1 cellular context compared by ENCODE assay signal in the genomic region with DNA sequence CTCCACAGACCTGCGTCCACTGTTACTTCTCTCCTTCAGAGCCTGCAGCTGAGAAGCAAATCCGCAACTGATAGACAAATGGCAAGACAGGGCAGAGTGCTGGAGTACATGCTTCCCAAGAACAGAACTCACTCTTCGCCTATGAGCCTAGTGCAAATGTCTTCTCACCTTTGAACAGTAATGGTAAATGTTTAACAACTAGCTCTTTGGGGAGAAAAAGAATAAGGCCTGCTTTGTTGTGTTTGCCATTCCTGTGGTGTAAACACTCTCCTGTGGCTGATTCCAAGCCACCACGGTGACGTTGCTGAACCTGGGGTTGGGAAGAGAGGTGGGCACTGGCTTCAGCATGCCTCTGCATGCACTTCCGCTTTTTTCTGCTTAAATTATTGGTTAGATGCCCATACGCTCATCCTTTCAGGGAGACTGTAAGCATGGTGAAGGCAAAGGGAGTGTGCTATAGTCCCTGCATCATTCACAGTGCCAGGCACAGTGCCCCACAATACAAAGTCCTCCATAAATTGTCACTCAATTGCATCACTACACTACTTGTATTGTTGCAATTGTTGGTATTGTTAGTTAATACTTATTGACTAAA.
TF ChIP-seq lines count a peak whose summit lies in the region.

No MANE protein-coding gene starts in this region.

TF ChIP-seq in HepG2, 621 proteins besides CTCF, POLR2A, EP300 and RAD21 (continued from another document and continues in another):
- TF ChIP-seq, protein P1, sequence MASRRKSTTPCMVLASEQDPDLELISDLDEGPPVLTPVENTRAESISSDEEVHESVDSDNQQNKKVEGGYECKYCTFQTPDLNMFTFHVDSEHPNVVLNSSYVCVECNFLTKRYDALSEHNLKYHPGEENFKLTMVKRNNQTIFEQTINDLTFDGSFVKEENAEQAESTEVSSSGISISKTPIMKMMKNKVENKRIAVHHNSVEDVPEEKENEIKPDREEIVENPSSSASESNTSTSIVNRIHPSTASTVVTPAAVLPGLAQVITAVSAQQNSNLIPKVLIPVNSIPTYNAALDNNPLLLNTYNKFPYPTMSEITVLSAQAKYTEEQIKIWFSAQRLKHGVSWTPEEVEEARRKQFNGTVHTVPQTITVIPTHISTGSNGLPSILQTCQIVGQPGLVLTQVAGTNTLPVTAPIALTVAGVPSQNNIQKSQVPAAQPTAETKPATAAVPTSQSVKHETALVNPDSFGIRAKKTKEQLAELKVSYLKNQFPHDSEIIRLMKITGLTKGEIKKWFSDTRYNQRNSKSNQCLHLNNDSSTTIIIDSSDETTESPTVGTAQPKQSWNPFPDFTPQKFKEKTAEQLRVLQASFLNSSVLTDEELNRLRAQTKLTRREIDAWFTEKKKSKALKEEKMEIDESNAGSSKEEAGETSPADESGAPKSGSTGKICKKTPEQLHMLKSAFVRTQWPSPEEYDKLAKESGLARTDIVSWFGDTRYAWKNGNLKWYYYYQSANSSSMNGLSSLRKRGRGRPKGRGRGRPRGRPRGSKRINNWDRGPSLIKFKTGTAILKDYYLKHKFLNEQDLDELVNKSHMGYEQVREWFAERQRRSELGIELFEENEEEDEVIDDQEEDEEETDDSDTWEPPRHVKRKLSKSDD (CRISPR knock-in tag; IDR thresholded peaks at IDR 0.05; ENCODE audit: low read depth): no peak
- TF ChIP-seq GATAD2A (CRISPR knock-in tag; IDR thresholded peaks at IDR 0.05): peak; percentile 76
- peak; percentile 51; the same call in 1 of the 2 replicates for TF ChIP-seq FOXJ3 (CRISPR knock-in tag; IDR thresholded peaks at IDR 0.05; ENCODE audit: borderline replicate concordance)
- no peak for TF ChIP-seq ZNF678 (CRISPR knock-in tag; IDR thresholded peaks at IDR 0.05)
- TF ChIP-seq, protein P2, sequence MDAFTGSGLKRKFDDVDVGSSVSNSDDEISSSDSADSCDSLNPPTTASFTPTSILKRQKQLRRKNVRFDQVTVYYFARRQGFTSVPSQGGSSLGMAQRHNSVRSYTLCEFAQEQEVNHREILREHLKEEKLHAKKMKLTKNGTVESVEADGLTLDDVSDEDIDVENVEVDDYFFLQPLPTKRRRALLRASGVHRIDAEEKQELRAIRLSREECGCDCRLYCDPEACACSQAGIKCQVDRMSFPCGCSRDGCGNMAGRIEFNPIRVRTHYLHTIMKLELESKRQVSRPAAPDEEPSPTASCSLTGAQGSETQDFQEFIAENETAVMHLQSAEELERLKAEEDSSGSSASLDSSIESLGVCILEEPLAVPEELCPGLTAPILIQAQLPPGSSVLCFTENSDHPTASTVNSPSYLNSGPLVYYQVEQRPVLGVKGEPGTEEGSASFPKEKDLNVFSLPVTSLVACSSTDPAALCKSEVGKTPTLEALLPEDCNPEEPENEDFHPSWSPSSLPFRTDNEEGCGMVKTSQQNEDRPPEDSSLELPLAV (CRISPR knock-in tag; conservative IDR thresholded peaks at IDR 0.05; ENCODE audit: low read depth): no peak
- 0 out of 2 replicates have a peak, but pooled peaks have one; percentile 25 for TF ChIP-seq ZNF33B (CRISPR knock-in tag; IDR thresholded peaks at IDR 0.05)
- peak; percentile 68; the same call in 1 of the 2 replicates for TF ChIP-seq ZNF609 (CRISPR knock-in tag; IDR thresholded peaks at IDR 0.05; ENCODE audit: borderline replicate concordance)
- no peak for TF ChIP-seq ZMAT5 (CRISPR knock-in tag; IDR thresholded peaks at IDR 0.05; ENCODE audit: borderline replicate concordance, low read depth)
- TF ChIP-seq ETV5 (CRISPR knock-in tag; IDR thresholded peaks at IDR 0.05; ENCODE audit: borderline replicate concordance): peak; percentile 63
- TF ChIP-seq NR2C2 (CRISPR knock-in tag; IDR thresholded peaks at IDR 0.05; ENCODE audit: borderline replicate concordance): peak; percentile 64; the same call in 1 of the 2 replicates
- TF ChIP-seq, protein P3, sequence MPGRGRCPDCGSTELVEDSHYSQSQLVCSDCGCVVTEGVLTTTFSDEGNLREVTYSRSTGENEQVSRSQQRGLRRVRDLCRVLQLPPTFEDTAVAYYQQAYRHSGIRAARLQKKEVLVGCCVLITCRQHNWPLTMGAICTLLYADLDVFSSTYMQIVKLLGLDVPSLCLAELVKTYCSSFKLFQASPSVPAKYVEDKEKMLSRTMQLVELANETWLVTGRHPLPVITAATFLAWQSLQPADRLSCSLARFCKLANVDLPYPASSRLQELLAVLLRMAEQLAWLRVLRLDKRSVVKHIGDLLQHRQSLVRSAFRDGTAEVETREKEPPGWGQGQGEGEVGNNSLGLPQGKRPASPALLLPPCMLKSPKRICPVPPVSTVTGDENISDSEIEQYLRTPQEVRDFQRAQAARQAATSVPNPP (CRISPR knock-in tag; IDR thresholded peaks at IDR 0.05): no peak
- TF ChIP-seq, protein P4, sequence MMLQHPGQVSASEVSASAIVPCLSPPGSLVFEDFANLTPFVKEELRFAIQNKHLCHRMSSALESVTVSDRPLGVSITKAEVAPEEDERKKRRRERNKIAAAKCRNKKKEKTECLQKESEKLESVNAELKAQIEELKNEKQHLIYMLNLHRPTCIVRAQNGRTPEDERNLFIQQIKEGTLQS (CRISPR knock-in tag; IDR thresholded peaks at IDR 0.05): 0 out of 2 replicates have a peak, but pooled peaks have one; percentile 31
- no peak for TF ChIP-seq NFE2 (CRISPR knock-in tag; IDR thresholded peaks at IDR 0.05)
- TF ChIP-seq ZNF24 (IDR thresholded peaks at IDR 0.05): no peak
- TF ChIP-seq, protein P5, sequence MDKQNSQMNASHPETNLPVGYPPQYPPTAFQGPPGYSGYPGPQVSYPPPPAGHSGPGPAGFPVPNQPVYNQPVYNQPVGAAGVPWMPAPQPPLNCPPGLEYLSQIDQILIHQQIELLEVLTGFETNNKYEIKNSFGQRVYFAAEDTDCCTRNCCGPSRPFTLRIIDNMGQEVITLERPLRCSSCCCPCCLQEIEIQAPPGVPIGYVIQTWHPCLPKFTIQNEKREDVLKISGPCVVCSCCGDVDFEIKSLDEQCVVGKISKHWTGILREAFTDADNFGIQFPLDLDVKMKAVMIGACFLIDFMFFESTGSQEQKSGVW (CRISPR knock-in tag; IDR thresholded peaks at IDR 0.05; ENCODE audit: borderline replicate concordance): no peak
- TF ChIP-seq, protein P6, sequence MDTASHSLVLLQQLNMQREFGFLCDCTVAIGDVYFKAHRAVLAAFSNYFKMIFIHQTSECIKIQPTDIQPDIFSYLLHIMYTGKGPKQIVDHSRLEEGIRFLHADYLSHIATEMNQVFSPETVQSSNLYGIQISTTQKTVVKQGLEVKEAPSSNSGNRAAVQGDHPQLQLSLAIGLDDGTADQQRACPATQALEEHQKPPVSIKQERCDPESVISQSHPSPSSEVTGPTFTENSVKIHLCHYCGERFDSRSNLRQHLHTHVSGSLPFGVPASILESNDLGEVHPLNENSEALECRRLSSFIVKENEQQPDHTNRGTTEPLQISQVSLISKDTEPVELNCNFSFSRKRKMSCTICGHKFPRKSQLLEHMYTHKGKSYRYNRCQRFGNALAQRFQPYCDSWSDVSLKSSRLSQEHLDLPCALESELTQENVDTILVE (CRISPR knock-in tag; IDR thresholded peaks at IDR 0.05): peak; percentile 48; the same call in 1 of the 2 replicates
- TF ChIP-seq RBFOX2 (IDR thresholded peaks at IDR 0.05; ENCODE audit: low read depth, low read length): peak; percentile 79
- no peak for TF ChIP-seq DZIP1 (CRISPR knock-in tag; IDR thresholded peaks at IDR 0.05)
- TF ChIP-seq MEF2D (CRISPR knock-in tag; IDR thresholded peaks at IDR 0.05): peak; percentile 60; the same call in 1 of the 2 replicates
- TF ChIP-seq SETDB1 (CRISPR knock-in tag; IDR thresholded peaks at IDR 0.05; ENCODE audit: borderline replicate concordance): no peak
- TF ChIP-seq JARID2 (CRISPR knock-in tag; IDR thresholded peaks at IDR 0.05; ENCODE audit: insufficient replicate concordance): no peak
- TF ChIP-seq BRD4 (CRISPR knock-in tag; IDR thresholded peaks at IDR 0.05): peak; percentile 63; the same call in 1 of the 2 replicates
- TF ChIP-seq MED13 (CRISPR knock-in tag; IDR thresholded peaks at IDR 0.05): no peak
- TF ChIP-seq NKX3-1 (CRISPR knock-in tag; IDR thresholded peaks at IDR 0.05): no peak
- no peak for TF ChIP-seq CREBL2 (CRISPR knock-in tag; IDR thresholded peaks at IDR 0.05; ENCODE audit: borderline replicate concordance)
- TF ChIP-seq, protein P7, sequence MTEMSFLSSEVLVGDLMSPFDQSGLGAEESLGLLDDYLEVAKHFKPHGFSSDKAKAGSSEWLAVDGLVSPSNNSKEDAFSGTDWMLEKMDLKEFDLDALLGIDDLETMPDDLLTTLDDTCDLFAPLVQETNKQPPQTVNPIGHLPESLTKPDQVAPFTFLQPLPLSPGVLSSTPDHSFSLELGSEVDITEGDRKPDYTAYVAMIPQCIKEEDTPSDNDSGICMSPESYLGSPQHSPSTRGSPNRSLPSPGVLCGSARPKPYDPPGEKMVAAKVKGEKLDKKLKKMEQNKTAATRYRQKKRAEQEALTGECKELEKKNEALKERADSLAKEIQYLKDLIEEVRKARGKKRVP (CRISPR knock-in tag; IDR thresholded peaks at IDR 0.05): no peak; a peak in 1 of 4 replicates
- no peak for TF ChIP-seq ZNF496 (CRISPR knock-in tag; IDR thresholded peaks at IDR 0.05; ENCODE audit: insufficient replicate concordance)
- no peak for TF ChIP-seq AGO2 (optimal IDR thresholded peaks at IDR 0.05; ENCODE audit: low read depth, low read length)
- peak; percentile 76 for TF ChIP-seq KDM6A (CRISPR knock-in tag; IDR thresholded peaks at IDR 0.05; ENCODE audit: low read depth)
- TF ChIP-seq NFE2L1 (CRISPR knock-in tag; IDR thresholded peaks at IDR 0.05; ENCODE audit: borderline replicate concordance): no peak
- TF ChIP-seq NCOA2 (CRISPR knock-in tag; IDR thresholded peaks at IDR 0.05): peak; percentile 44; the same call in 1 of the 2 replicates
- TF ChIP-seq ELF1 (CRISPR knock-in tag; IDR thresholded peaks at IDR 0.05): peak; percentile 86
- no peak for TF ChIP-seq HNRNPLL (IDR thresholded peaks at IDR 0.05; ENCODE audit: low read depth, low read length, poor library complexity, severe bottlenecking)
- TF ChIP-seq ZNF44 (CRISPR knock-in tag; IDR thresholded peaks at IDR 0.05): no peak
